Comparison of ENCODE assay signal across 21 cellular contexts in the genomic region with DNA sequence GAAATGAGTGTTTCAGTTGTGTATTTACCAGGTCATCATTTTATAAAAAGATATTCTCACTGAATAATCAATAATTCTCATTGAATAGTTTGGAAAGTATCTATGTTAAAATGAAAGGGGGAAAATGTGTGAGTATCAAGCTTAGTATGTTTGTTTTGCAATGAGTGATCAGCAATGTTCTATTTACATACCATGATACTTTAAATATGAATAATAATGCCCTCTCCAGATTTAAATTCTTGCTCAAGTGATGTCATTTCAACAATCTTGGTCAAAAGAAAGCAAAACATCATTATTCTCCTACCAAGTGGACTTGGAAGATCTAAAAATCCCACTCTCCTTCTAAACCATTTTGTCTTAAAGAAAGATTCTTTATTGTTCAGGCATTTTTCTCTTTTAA. TPM values are rescaled to one million over a fixed set of nuclear protein-coding genes. Genes with fewer than 3 reads are reported as not detected.
DNase-seq lines count a peak whose midpoint lies in the region; ATAC-seq, FAIRE-seq and TF ChIP-seq lines count a peak whose summit lies in the region.
"Had no signal": no experiment of that assay in that cellular context is flagged by ENCODE, and none has a peak within 500 bp of the region (broad histone marks: within the 10 kb centered on the region; RNA-seq: fewer than 3 reads in every experiment).

No MANE protein-coding gene starts in this region.

- no peak overlapping the region for H3K4me3 ChIP-seq in HepG2 (replicated peaks in 1 of 3; ENCODE audit: insufficient read depth in 1 of 3, low read depth in 2 of 3, low read length in 3 of 3)
- H3K4me3 ChIP-seq in right lobe of liver, result no peak overlapping the region
- no peak overlapping the region for H3K4me3 ChIP-seq in Panc1 (ENCODE audit: low read depth in 2 of 2, low read length in 2 of 2)
- H3K4me3 ChIP-seq: MG63 had no signal

- H3K27ac ChIP-seq in HepG2 (ENCODE audit: extremely low read length, insufficient read depth, low read length) (no peak overlapping the region), right lobe of liver (no peak overlapping the region), Panc1 (ENCODE audit: low read length) (no peak overlapping the region)

- H3K27me3 Mint-ChIP-seq in activated T-cell treated with anti-CD3 and anti-CD28 coated beads, Interleukin-2, amount 50 U/mL, for 72 hours (ENCODE audit: low read depth), result no peaks in the 10 kb centered on the region
- H3K27me3 Mint-ChIP-seq in natural killer cell (ENCODE audit: low read depth in 2 of 2), result no peaks in the 10 kb centered on the region

- TF ChIP-seq CTCF in HepG2 (CRISPR knock-in tag; IDR thresholded peaks at IDR 0.05) (no peak), right lobe of liver (IDR thresholded peaks at IDR 0.05) (no peak), Panc1 (IDR thresholded peaks at IDR 0.05) (no peak), natural killer cell (IDR thresholded peaks at IDR 0.05) (no peak)

- H3K9ac ChIP-seq in HepG2 (ENCODE audit: insufficient read depth, low read depth, low read length), result no peak overlapping the region

- BruUV-seq in HepG2 (replicated peaks; lab: Mats Ljungman, UMichigan) (no TSS peak), Panc1 (replicated peaks; lab: Mats Ljungman, UMichigan) (no TSS peak)

- DNase-seq in HepG2 (ENCODE audit: low spot score), result no peak
- DNase-seq in right lobe of liver, result no peak
- peak; percentile 28 for DNase-seq in Panc1 (ENCODE audit: low read depth, low spot score)
- peak; percentile 75 for DNase-seq in fibroblast of peridontal ligament (ENCODE audit: extremely low read depth)
- DNase-seq in activated T-cell treated with anti-CD3 and anti-CD28 coated beads for 4 hours, result no peak
- no peak for DNase-seq in effector CD8-positive, alpha-beta T cell (lab: John Stamatoyannopoulos, UW)
- DNase-seq in activated T-cell treated with anti-CD3 and anti-CD28 coated beads, Interleukin-2, amount 50 U/mL, for 72 hours, result no peak
- DNase-seq in natural killer cell, result no peak
- DNase-seq: BE2C, DMS79, NCI-H1694 treated with DMSO at 0.1 percent for 48 hours, NCI-H2171 treated with DMSO at 0.1 percent for 48 hours, NCI-H446, NCI-H526, OCI-M1, Right ventricle myocardium superior, SW 1271 had no signal

- no peaks in the 10 kb centered on the region for H3K79me2 ChIP-seq in HepG2 (ENCODE audit: insufficient read depth, low read length)

- no peak for ATAC-seq in HepG2
- ATAC-seq in right lobe of liver, result no peak
- ATAC-seq in Panc1, result no peak
- ATAC-seq in activated T-cell treated with anti-CD3 and anti-CD28 coated beads, Interleukin-2, amount 50 U/mL, for 72 hours (replicated peaks in 1 of 2), result no peak
- no peak for ATAC-seq in natural killer cell

- no peak overlapping the region for H3K4me3 Mint-ChIP-seq in activated T-cell treated with anti-CD3 and anti-CD28 coated beads, Interleukin-2, amount 50 U/mL, for 72 hours
- H3K4me3 Mint-ChIP-seq in natural killer cell, result no peak overlapping the region

- no peak for TF ChIP-seq RAD21 in HepG2 (CRISPR knock-in tag; IDR thresholded peaks at IDR 0.05)

- POLR2A ChIA-PET in HepG2 (lab: Yijun Ruan, JAX), result no interaction called here
- POLR2A ChIA-PET in Panc1 (lab: Charles Lee), result no interaction called here

- H2AFZ ChIP-seq in HepG2 (ENCODE audit: low read length), result no peak overlapping the region

- FAIRE-seq in HepG2 (lab: Jason Lieb, UNC), result no peak
- FAIRE-seq: D721Med, GM12891, H1 had no signal

- H3K36me3 ChIP-seq in HepG2 (replicated peaks in 1 of 2; ENCODE audit: control insufficient read depth in 1 of 2, insufficient read depth in 2 of 2, low read length in 2 of 2) (no peaks in the 10 kb centered on the region), right lobe of liver (no peaks in the 10 kb centered on the region), Panc1 (ENCODE audit: control insufficient read depth, insufficient read depth, low read length) (no peaks in the 10 kb centered on the region)
- H3K36me3 ChIP-seq: BE2C, MG63 had no signal

- H3K4me1 Mint-ChIP-seq in activated T-cell treated with anti-CD3 and anti-CD28 coated beads, Interleukin-2, amount 50 U/mL, for 72 hours (ENCODE audit: low read depth), result no peaks in the 10 kb centered on the region
- H3K4me1 Mint-ChIP-seq in natural killer cell, result no peaks in the 10 kb centered on the region

- H3K4me2 ChIP-seq in HepG2 (ENCODE audit: low read depth, low read length), result no peak overlapping the region

- H4K20me1 ChIP-seq in HepG2 (ENCODE audit: insufficient read depth, low read length), result no peaks in the 10 kb centered on the region

- H3K4me1 ChIP-seq in HepG2 (ENCODE audit: insufficient read depth, low read length) (no peaks in the 10 kb centered on the region), right lobe of liver (peaks cover 0 to 11% (median 4%) of the 10 kb centered on the region in 4 donors), Panc1 (ENCODE audit: control insufficient read depth, insufficient read depth, low read length) (no peaks in the 10 kb centered on the region)
- H3K4me1 ChIP-seq: BE2C had no signal

- TF ChIP-seq EP300 in HepG2 (IDR thresholded peaks at IDR 0.05; ENCODE audit: low read depth in 2 of 2, low read length in 2 of 2) (no peak), HepG2 (CRISPR knock-in tag; IDR thresholded peaks at IDR 0.05; ENCODE audit: borderline replicate concordance) (no peak)

- H3K27ac Mint-ChIP-seq in activated T-cell treated with anti-CD3 and anti-CD28 coated beads, Interleukin-2, amount 50 U/mL, for 72 hours, result no peak overlapping the region
- no peak overlapping the region for H3K27ac Mint-ChIP-seq in natural killer cell

- no peaks in the 10 kb centered on the region for H3K9me3 Mint-ChIP-seq in activated T-cell treated with anti-CD3 and anti-CD28 coated beads, Interleukin-2, amount 50 U/mL, for 72 hours
- peaks cover 0 to 2% of the 10 kb centered on the region in 2 donors for H3K9me3 Mint-ChIP-seq in natural killer cell

- H3K9me3 ChIP-seq in HepG2 (ENCODE audit: low read length) (no peaks in the 10 kb centered on the region), right lobe of liver (no peaks in the 10 kb centered on the region), Panc1 (ENCODE audit: control insufficient read depth, insufficient read depth, low read depth, low read length) (no peaks in the 10 kb centered on the region)
- H3K9me3 ChIP-seq: BE2C, MG63 had no signal

- intact Hi-C loops in HepG2 (cut with micrococcal nuclease; ENCODE audit: unreplicated experiment), result no loop called here
- intact Hi-C loops in right lobe of liver (cut with DNase I), result no loop called here
- intact Hi-C loops in Panc1 (cut with micrococcal nuclease; ENCODE audit: unreplicated experiment), result no loop called here
- intact Hi-C loops in natural killer cell (cut with micrococcal nuclease), result no loop called here

- no peaks in the 10 kb centered on the region for H3K36me3 Mint-ChIP-seq in activated T-cell treated with anti-CD3 and anti-CD28 coated beads, Interleukin-2, amount 50 U/mL, for 72 hours (ENCODE audit: insufficient read depth in 2 of 2)
- no peaks in the 10 kb centered on the region for H3K36me3 Mint-ChIP-seq in natural killer cell

- CTCF ChIA-PET in HepG2 (lab: Yijun Ruan, JAX; ENCODE audit: low intra/inter-chr PET ratio, low total read pairs) (no interaction called here), Panc1 (lab: Charles Lee) (no interaction called here)

- in situ Hi-C loops in HepG2 (cut with HindIII; ENCODE audit: extremely low pct_ligation_motif_present, low pct_unique_long_range_greater_than_20kb) (no loop called here), Panc1 (cut with HindIII; ENCODE audit: low pct_unique_long_range_greater_than_20kb, low sequenced_read_pairs) (no loop called here)

- TF ChIP-seq POLR2A in HepG2 (IDR thresholded peaks at IDR 0.05; ENCODE audit: insufficient read depth in 1 of 2, low read depth in 2 of 2, low read length in 2 of 2), result no peak
- no peak for TF ChIP-seq POLR2A in right lobe of liver (IDR thresholded peaks at IDR 0.05)

- no peaks in the 10 kb centered on the region for H3K27me3 ChIP-seq in HepG2 (ENCODE audit: control insufficient read depth in 1 of 2, insufficient read depth in 2 of 2, low read length in 2 of 2)
- H3K27me3 ChIP-seq in right lobe of liver, result no peaks in the 10 kb centered on the region
- H3K27me3 ChIP-seq in Panc1 (ENCODE audit: control insufficient read depth, insufficient read depth, low read length), result no peaks in the 10 kb centered on the region
- H3K27me3 ChIP-seq: BE2C, MG63 had no signal

TF ChIP-seq in HepG2, 621 proteins besides CTCF, POLR2A, EP300 and RAD21 (continues in another document):
- no peak for TF ChIP-seq ZNF879 (CRISPR knock-in tag; IDR thresholded peaks at IDR 0.05)

RNA-seq across cellular contexts. Expression of gene ANKRD50, which starts 42.1 kb away (rescaled TPM):
- total RNA-seq in HepG2 (2016; rRNA removed; fragmentation: Illumina TruSeq; extraction: Trizol) (4.4 and 10.2 TPM in 2 replicates), right lobe of liver (1 to 10 TPM; 4.6 to 7.7 (median 5.8) TPM), Panc1 (2021; ENCODE audit: unreplicated experiment) (14.3 TPM), natural killer cell (1 to 10 TPM in 1 of 3 donors, under 1 TPM in 2; 0.82 to 1.3 (median 0.90) TPM)
- 0.20 and 0.26 TPM in 2 replicates for total RNA-seq in HepG2 (2016; cell fraction: cytosol; rRNA removed; fragmentation: Illumina TruSeq; extraction: Trizol; ENCODE audit: low read depth)
- 4.2 and 9.8 TPM in 2 replicates for total RNA-seq in HepG2 (2016; cell fraction: insoluble cytoplasmic fraction; rRNA removed; fragmentation: Illumina TruSeq; extraction: Trizol)
- total RNA-seq in HepG2 (2016; cell fraction: membrane; rRNA removed; fragmentation: Illumina TruSeq; extraction: Trizol), result 1.4 and 1.6 TPM in 2 replicates
- 8.3 and 8.4 TPM in 2 replicates for total RNA-seq in HepG2 (2016; cell fraction: nucleus; rRNA removed; fragmentation: Illumina TruSeq; extraction: Trizol)
- 2.4 and 2.9 TPM in 2 replicates for polyA plus RNA-seq in HepG2 (2011; rRNA removed)
- 1.0 and 2.2 TPM in 2 replicates for polyA plus RNA-seq in HepG2 (2011; cell fraction: cytosol; rRNA removed)
- 2.6 and 3.1 TPM in 2 replicates for polyA plus RNA-seq in HepG2 (2011; cell fraction: nucleus; rRNA removed)
- 4.4 and 4.5 TPM in 2 replicates for polyA plus RNA-seq in HepG2 (2012)
- 0.08 and 0.10 TPM in 2 replicates for polyA plus RNA-seq in HepG2 (2016; cell fraction: cytosol; fragmentation: Illumina TruSeq; extraction: Trizol; ENCODE audit: low read depth)
- polyA plus RNA-seq in HepG2 (2016; cell fraction: insoluble cytoplasmic fraction; fragmentation: Illumina TruSeq; extraction: Trizol; ENCODE audit: low read depth), result 4.3 TPM in 2 replicates
- 0.32 and 0.40 TPM in 2 replicates for polyA plus RNA-seq in HepG2 (2016; cell fraction: membrane; fragmentation: Illumina TruSeq; extraction: Trizol; ENCODE audit: low read depth)
- polyA plus RNA-seq in HepG2 (2016; cell fraction: nucleus; fragmentation: Illumina TruSeq; extraction: Trizol; ENCODE audit: insufficient read depth, low read depth), result 5.2 and 5.4 TPM in 2 replicates
- 6.4 and 14.7 TPM in 2 replicates for polyA minus RNA-seq in HepG2 (2011; rRNA and poly(A)+ RNA removed; ENCODE audit: low replicate concordance)
- 5.4 and 7.5 TPM in 2 replicates for polyA minus RNA-seq in HepG2 (2011; cell fraction: cytosol; rRNA and poly(A)+ RNA removed)
- 18.7 and 26.4 TPM in 2 replicates for polyA minus RNA-seq in HepG2 (2011; cell fraction: nucleus; rRNA and poly(A)+ RNA removed)
- 8.0 TPM for polyA plus RNA-seq in Panc1 (2012; ENCODE audit: insufficient read length)
- total RNA-seq in activated T-cell treated with anti-CD3 and anti-CD28 coated beads, Interleukin-2, amount 50 U/mL, for 72 hours, result 1 to 10 TPM in 1 of 2 donors, under 1 TPM in 1; 0.76 to 1.0 TPM

Comparison
In these comparisons a context has a peak if more than half of its experiments do, and no peak if none do; other contexts are left out.
1. DNase-seq: peak in Panc1 (single experiment) and fibroblast of peridontal ligament (single experiment); none in HepG2 (single experiment), right lobe of liver (0 of 3), activated T-cell treated with anti-CD3 and anti-CD28 coated beads for 4 hours (single experiment), effector CD8-positive, alpha-beta T cell (single experiment), activated T-cell treated with anti-CD3 and anti-CD28 coated beads, Interleukin-2, amount 50 U/mL, for 72 hours (0 of 2) and natural killer cell (single experiment).